8 cellular contexts compared by ENCODE assay signal in genomic region chr12:54993181-54993835, GRCh38. TPM values are rescaled to one million over a fixed set of nuclear protein-coding genes. Genes with fewer than 3 reads are reported as not detected.
DNase-seq lines count a peak whose midpoint lies in the region; ATAC-seq, FAIRE-seq and TF ChIP-seq lines count a peak whose summit lies in the region.

No MANE protein-coding gene starts in this region.

- H3K4me1 ChIP-seq in small intestine (ENCODE audit: control insufficient read depth in 2 of 2, insufficient read depth in 1 of 2, low read depth in 1 of 2, low read length in 1 of 2): no peaks in the 10 kb centered on the region

- H3K9me3 ChIP-seq in small intestine (ENCODE audit: control insufficient read depth, low read depth): no peaks in the 10 kb centered on the region

- no peak for FAIRE-seq in small intestine (lab: Jason Lieb, UNC)

- no peak overlapping the region for H3K4me3 ChIP-seq in small intestine (ENCODE audit: low read depth in 1 of 2, low read length in 2 of 2)

- H3K27me3 ChIP-seq in small intestine (ENCODE audit: control insufficient read depth in 2 of 2, insufficient read depth in 2 of 2, low read length in 2 of 2): no peaks in the 10 kb centered on the region

- H3K27ac ChIP-seq in small intestine (ENCODE audit: low read depth in 1 of 2, low read length in 1 of 2): no peak overlapping the region

- TF ChIP-seq CTCF in GM12872 (IDR thresholded peaks at IDR 0.05; ENCODE audit: insufficient read depth, low read depth, low read length): peak; percentile 71

- peak; percentile 48 for ATAC-seq in HG02763 (IDR thresholded peaks at IDR 0.05; ENCODE audit: unreplicated experiment)
- ATAC-seq in GM21528 (IDR thresholded peaks at IDR 0.05; ENCODE audit: low FRiP score, unreplicated experiment): no peak

- DNase-seq in NCI-H1694 (lab: John Stamatoyannopoulos, UW) (peak; percentile 83), T follicular helper cell (ENCODE audit: low read depth) (peak; percentile 47), astrocyte of the hippocampus (ENCODE audit: low read depth, low spot score) (peak; percentile 83), hepatic stellate cell (ENCODE audit: low spot score) (peak; percentile 43), small intestine (peak; percentile 57)

- no peaks in the 10 kb centered on the region for H3K36me3 ChIP-seq in small intestine (ENCODE audit: control insufficient read depth in 2 of 2, insufficient read depth in 2 of 2, low read length in 2 of 2)

- WGBS in small intestine, 3 donors: 19 to 28% (median 26%) methylated on average over 12 of the region's 12 CpGs

RNA-seq across cellular contexts. Expression of gene TESPA1, which starts 8.7 kb away (rescaled TPM):
- polyA plus RNA-seq in small intestine: 1 to 10 TPM in 1 of 3 donors, under 1 TPM in 2; 0.45 to 1.1 (median 0.81) TPM

RNA-seq across cellular contexts. Expression of gene NEUROD4, which starts 26.5 kb away (rescaled TPM):
- polyA plus RNA-seq in small intestine: not detected
